ENCODE assay signal across 8 cellular contexts in the genomic region with DNA sequence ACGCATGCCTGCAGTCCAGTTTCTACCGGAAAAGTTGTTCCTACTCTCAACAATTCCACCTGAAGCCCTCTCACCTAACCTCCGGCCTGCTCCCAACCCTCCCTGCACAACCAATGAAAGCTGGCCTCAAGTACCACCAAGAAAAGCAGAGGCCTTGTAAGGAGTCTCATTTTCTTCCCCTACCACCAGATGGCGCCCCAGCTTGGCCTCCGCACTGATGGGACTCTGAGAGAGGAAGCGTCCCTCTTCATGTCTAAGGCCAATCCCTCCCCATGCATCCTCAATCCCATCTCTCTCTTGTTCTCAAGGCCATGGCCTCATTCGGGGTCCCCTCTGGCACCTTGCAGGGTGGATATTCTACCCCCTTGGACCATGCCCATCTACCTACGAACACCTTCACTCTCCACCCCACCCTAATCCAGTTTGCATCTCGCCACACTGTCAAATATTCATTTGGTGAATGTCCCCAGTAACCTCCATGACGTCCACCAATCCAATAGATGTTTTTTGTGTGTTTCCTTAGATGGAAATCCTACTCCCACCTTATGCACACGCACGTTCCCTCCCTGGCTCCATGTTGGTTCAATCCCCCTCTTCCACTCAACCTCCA.
DNase-seq lines count a peak whose midpoint lies in the region; ATAC-seq and TF ChIP-seq lines count a peak whose summit lies in the region.

No MANE protein-coding gene starts in this region.

- DNase-seq in NOMO-1 (lab: John Stamatoyannopoulos, UW; ENCODE audit: unreplicated experiment in 2 of 2) = peak; percentile 37 to 49
- no peak for DNase-seq in NOMO-1 treated with dmso at 0.1 percent for 144 hours (lab: John Stamatoyannopoulos, UW; ENCODE audit: unreplicated experiment)
- peak; percentile 28 for DNase-seq in NT2/D1 (ENCODE audit: low read depth, low spot score)
- peak; percentile 30 for DNase-seq in activated T-cell treated with anti-CD3 and anti-CD28 coated beads for 24 hours (ENCODE audit: low read depth)
- peak in 1 of 2 donors; percentile 39 for DNase-seq in foreskin fibroblast
- DNase-seq in posterior cingulate gyrus = peak in 8 of 10 donors; percentile 27 to 91 (median 62)
- DNase-seq in cerebellum (ENCODE audit: low spot score) = no peak

- H3K9ac ChIP-seq in NT2/D1 (ENCODE audit: insufficient read length, low read depth) = no peak overlapping the region

- H3K4me1 ChIP-seq in NT2/D1 (ENCODE audit: insufficient read depth, insufficient read length) = peaks cover 1% of the 10 kb centered on the region

- no peaks in the 10 kb centered on the region for H3K36me3 ChIP-seq in NT2/D1 (ENCODE audit: insufficient read depth, insufficient read length, low read length)

- peak; percentile 69 for TF ChIP-seq CTCF in foreskin fibroblast (IDR thresholded peaks at IDR 0.05; ENCODE audit: low read depth, low read length)

- peaks cover 6% of the 10 kb centered on the region for H3K9me3 ChIP-seq in NT2/D1 (ENCODE audit: insufficient read depth, low read length)

- H3K27me3 ChIP-seq in NT2/D1 (ENCODE audit: insufficient read depth, insufficient read length) = no peaks in the 10 kb centered on the region

- no peak for ATAC-seq in HG02678 (IDR thresholded peaks at IDR 0.05; ENCODE audit: unreplicated experiment)

- H3K4me3 ChIP-seq in NT2/D1 (ENCODE audit: insufficient read length, low read depth) (no peak overlapping the region), foreskin fibroblast (ENCODE audit: low read depth in 1 of 2, low read length in 2 of 2) (no peak overlapping the region)

- intact Hi-C loops in posterior cingulate gyrus (cut with DNase I) = no loop called here

Comparison
In these comparisons a context has a peak if more than half of its experiments do, and no peak if none do; other contexts are left out.
1. DNase-seq: peak in NOMO-1 (2 of 2), NT2/D1 (single experiment), activated T-cell treated with anti-CD3 and anti-CD28 coated beads for 24 hours (single experiment) and posterior cingulate gyrus (8 of 10); none in NOMO-1 treated with dmso at 0.1 percent for 144 hours (single experiment) and cerebellum (single experiment).